In genomic region chr17:48624544-48625501, GRCh38 we compare ENCODE assay signal across 9 cellular contexts. TPM values are rescaled to one million over a fixed set of nuclear protein-coding genes. Genes with fewer than 3 reads are reported as not detected.
DNase-seq lines count a peak whose midpoint lies in the region; ATAC-seq and TF ChIP-seq lines count a peak whose summit lies in the region.
"Had no signal": no experiment of that assay in that cellular context is flagged by ENCODE, and none has a peak within 500 bp of the region (broad histone marks: within the 10 kb centered on the region; RNA-seq: fewer than 3 reads in every experiment).

No MANE protein-coding gene starts in this region.

- H3K27ac ChIP-seq in SJSA1 (no peak overlapping the region), rectal smooth muscle tissue (ENCODE audit: low read depth, low read length) (no peak overlapping the region)

- no peak overlapping the region for H3K9ac ChIP-seq in rectal smooth muscle tissue (ENCODE audit: low read length)

- DNase-seq in NCI-H2196 (lab: John Stamatoyannopoulos, UW; ENCODE audit: unreplicated experiment): peak; percentile 18
- DNase-seq in NCI-H2196 treated with DMSO at 0.1 percent for 48 hours (lab: John Stamatoyannopoulos, UW; ENCODE audit: unreplicated experiment): no peak
- peak in 1 of 2 experiments; percentile 50 for DNase-seq in SJSA1 (ENCODE audit: low read depth in 1 of 2, low spot score in 2 of 2)
- no peak for DNase-seq in fibroblast of mammary gland (ENCODE audit: low read depth)
- no peak for DNase-seq in NCI-H187 (lab: John Stamatoyannopoulos, UW)
- DNase-seq: DND-41 had no signal

- peak overlapping the region; percentile 25 for H3K4me3 ChIP-seq in SJSA1
- H3K4me3 ChIP-seq in fibroblast of mammary gland (ENCODE audit: control insufficient read depth, low read depth, low read length): peak overlapping the region; percentile 17
- H3K4me3 ChIP-seq in rectal smooth muscle tissue (ENCODE audit: low read length): peak overlapping the region; percentile 62

- TF ChIP-seq CTCF in fibroblast of mammary gland (conservative IDR thresholded peaks at IDR 0.05; ENCODE audit: control insufficient read depth, insufficient read depth, low read depth, low read length): no peak

- H3K27me3 ChIP-seq in SJSA1 (replicated peaks) (peaks cover 98% of the 10 kb centered on the region), rectal smooth muscle tissue (ENCODE audit: control insufficient read depth, insufficient read depth, low read length) (peaks cover 59% of the 10 kb centered on the region)

- no peaks in the 10 kb centered on the region for H3K36me3 ChIP-seq in SJSA1
- no peaks in the 10 kb centered on the region for H3K36me3 ChIP-seq in rectal smooth muscle tissue (ENCODE audit: control insufficient read depth, insufficient read depth, low read length)

- H3K4me1 ChIP-seq in SJSA1 (replicated peaks) (peaks cover 20% of the 10 kb centered on the region), rectal smooth muscle tissue (ENCODE audit: control insufficient read depth, insufficient read depth, low read length) (no peaks in the 10 kb centered on the region)

- ATAC-seq in GM18858 (IDR thresholded peaks at IDR 0.05; ENCODE audit: unreplicated experiment) (no peak), GM21360 (IDR thresholded peaks at IDR 0.05; ENCODE audit: unreplicated experiment) (no peak)

- H3K9me3 ChIP-seq in SJSA1 (replicated peaks): no peaks in the 10 kb centered on the region

RNA-seq across cellular contexts. Expression of gene HOXB9, which starts 1.3 kb away (rescaled TPM):
- 0.11 TPM in 1 of 2 replicates, not detected in the other for total RNA-seq in SJSA1 (2014; rRNA removed; shearing (Covaris generic))

RNA-seq across cellular contexts. Expression of gene HOXB8, which starts 9.7 kb away (rescaled TPM):
- not detected in 2 replicates for total RNA-seq in SJSA1 (2014; rRNA removed; shearing (Covaris generic))

RNA-seq across cellular contexts. Expression of gene HOXB7, which starts 14.0 kb away (rescaled TPM):
- 23.0 and 28.4 TPM in 2 replicates for total RNA-seq in SJSA1 (2014; rRNA removed; shearing (Covaris generic))

RNA-seq across cellular contexts. Expression of gene HOXB6, which starts 20.0 kb away (rescaled TPM):
- 4.8 and 7.1 TPM in 2 replicates for total RNA-seq in SJSA1 (2014; rRNA removed; shearing (Covaris generic))

RNA-seq across cellular contexts. Expression of gene HOXB5, which starts 31.2 kb away (rescaled TPM):
- total RNA-seq in SJSA1 (2014; rRNA removed; shearing (Covaris generic)): 0.05 and 1.2 TPM in 2 replicates
